8 cellular contexts compared by ENCODE assay signal in the genomic region with DNA sequence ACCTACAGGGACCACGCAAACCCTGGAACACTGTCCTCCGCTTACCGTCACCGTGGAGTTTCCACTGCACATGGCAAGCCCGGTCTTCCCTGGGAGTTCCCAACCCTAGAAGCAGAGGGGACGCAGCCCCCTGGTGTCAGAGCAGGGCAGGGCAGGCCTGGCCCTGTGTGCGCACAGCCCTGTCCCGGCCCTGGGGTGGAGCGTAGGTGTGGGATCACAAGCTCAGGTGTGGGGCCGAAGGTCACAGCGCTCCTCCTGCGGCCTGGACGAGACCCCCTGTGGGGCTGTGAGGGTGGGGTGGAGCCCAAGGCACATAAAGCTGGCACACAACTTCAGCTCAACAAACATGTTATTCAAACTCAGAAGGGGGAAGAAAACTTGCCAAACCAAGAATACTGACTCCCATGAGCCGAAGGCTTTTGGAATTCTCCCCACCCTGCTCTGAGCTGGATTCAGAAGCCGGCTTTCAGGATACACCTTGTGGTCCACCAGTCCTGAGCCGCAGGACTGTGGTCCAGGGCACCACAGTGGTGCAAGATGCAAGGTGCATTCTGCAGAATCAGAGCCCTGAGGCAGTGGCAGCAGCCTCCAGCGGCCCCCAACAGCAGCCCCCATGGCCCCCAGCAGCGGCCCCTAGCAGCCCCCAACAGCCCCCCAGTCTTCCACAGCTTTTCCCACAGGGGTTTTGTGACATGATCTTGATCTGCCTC. TPM values are rescaled to one million over a fixed set of nuclear protein-coding genes. Genes with fewer than 3 reads are reported as not detected.
DNase-seq lines count a peak whose midpoint lies in the region; ATAC-seq and TF ChIP-seq lines count a peak whose summit lies in the region.

No MANE protein-coding gene starts in this region.

- H3K4me1 ChIP-seq in BLaER1 treated with 17β-estradiol and CSF1 and Interleukin-3, amounts not matched to agents 10 nM and 100 nM = peaks cover 8 to 49% (median 29%) of the 10 kb centered on the region in 10 experiments; a peak in 18 of 20 replicates
- H3K4me1 ChIP-seq in SJCRH30 (no peaks in the 10 kb centered on the region), body of pancreas (no peaks in the 10 kb centered on the region), stomach (no peaks in the 10 kb centered on the region)

- ATAC-seq in GM18870 (IDR thresholded peaks at IDR 0.05; ENCODE audit: unreplicated experiment) (peak; percentile 56), HG03460 (IDR thresholded peaks at IDR 0.05; ENCODE audit: unreplicated experiment) (peak; percentile 75), body of pancreas (no peak)

- no peak for TF ChIP-seq EP300 in stomach (IDR thresholded peaks at IDR 0.05)

- peak; percentile 44 to 59 for DNase-seq in SJCRH30
- DNase-seq in body of pancreas = peak in 1 of 4 donors; percentile 48
- peak; percentile 78 for DNase-seq in left kidney (ENCODE audit: low read depth, low spot score)
- DNase-seq in stomach = peak; percentile 44
- DNase-seq in KG1 (lab: John Stamatoyannopoulos, UW) = no peak

- H3K36me3 ChIP-seq in BLaER1 treated with 17β-estradiol and CSF1 and Interleukin-3, amounts not matched to agents 10 nM and 100 nM = no peaks in the 10 kb centered on the region
- no peaks in the 10 kb centered on the region for H3K36me3 ChIP-seq in SJCRH30
- no peaks in the 10 kb centered on the region for H3K36me3 ChIP-seq in body of pancreas (replicated peaks in 1 of 2; ENCODE audit: insufficient read depth in 1 of 2, low read depth in 2 of 2)
- no peaks in the 10 kb centered on the region for H3K36me3 ChIP-seq in stomach

- 29 to 37% methylated on average over 5 to 18 of the region's 18 CpGs for WGBS in body of pancreas, 2 donors
- 33 to 46% (median 40%) methylated on average over 16 to 18 of the region's 18 CpGs for WGBS in stomach, 5 donors

- H4K20me1 ChIP-seq in BLaER1 treated with 17β-estradiol and CSF1 and Interleukin-3, amounts not matched to agents 10 nM and 100 nM = peaks cover 0 to 12% (median 0%) of the 10 kb centered on the region in 11 experiments; a peak in 3 of 22 replicates

- no peak overlapping the region for H3K9ac ChIP-seq in BLaER1 treated with 17β-estradiol and CSF1 and Interleukin-3, amounts not matched to agents 10 nM and 100 nM

- TF ChIP-seq CTCF in body of pancreas (IDR thresholded peaks at IDR 0.05) = peak in 4 of 7 experiments; percentile 18 to 50 (median 32)
- TF ChIP-seq CTCF in stomach (IDR thresholded peaks at IDR 0.05) = peak in 5 of 7 experiments; percentile 21 to 59 (median 47)

- no peak overlapping the region for H3K27ac ChIP-seq in BLaER1 treated with 17β-estradiol and CSF1 and Interleukin-3, amounts not matched to agents 10 nM and 100 nM
- H3K27ac ChIP-seq in SJCRH30 (no peak overlapping the region), body of pancreas (no peak overlapping the region), stomach (no peak overlapping the region)

- intact Hi-C loops in body of pancreas (cut with DNase I) (no loop called here), stomach (cut with DNase I; ENCODE audit: low total_unique reads) (no loop called here)

- peak overlapping the region; percentile 5 to 70 (median 46); a peak in 19 of 22 replicates for H3K4me2 ChIP-seq in BLaER1 treated with 17β-estradiol and CSF1 and Interleukin-3, amounts not matched to agents 10 nM and 100 nM

- peaks cover 0 to 15% (median 0%) of the 10 kb centered on the region in 11 experiments; a peak in 5 of 22 replicates for H3K27me3 ChIP-seq in BLaER1 treated with 17β-estradiol and CSF1 and Interleukin-3, amounts not matched to agents 10 nM and 100 nM
- H3K27me3 ChIP-seq in SJCRH30 (no peaks in the 10 kb centered on the region), body of pancreas (no peaks in the 10 kb centered on the region), stomach (peaks cover 0 to 39% (median 0%) of the 10 kb centered on the region in 3 donors)

- TF ChIP-seq POLR2A in body of pancreas (IDR thresholded peaks at IDR 0.05) (no peak), stomach (IDR thresholded peaks at IDR 0.05) (no peak)

- H3K4me3 ChIP-seq in BLaER1 treated with 17β-estradiol and CSF1 and Interleukin-3, amounts not matched to agents 10 nM and 100 nM = no peak overlapping the region
- H3K4me3 ChIP-seq in SJCRH30 (no peak overlapping the region), body of pancreas (no peak overlapping the region), stomach (no peak overlapping the region)

- no peaks in the 10 kb centered on the region for H3K9me3 ChIP-seq in BLaER1 treated with 17β-estradiol and CSF1 and Interleukin-3, amounts not matched to agents 10 nM and 100 nM (replicated peaks in 1 of 11)
- no peaks in the 10 kb centered on the region for H3K9me3 ChIP-seq in SJCRH30 (replicated peaks)
- H3K9me3 ChIP-seq in body of pancreas = no peaks in the 10 kb centered on the region
- no peaks in the 10 kb centered on the region for H3K9me3 ChIP-seq in stomach

RNA-seq across cellular contexts. Expression of gene EXOC3, which starts 11.8 kb away (rescaled TPM):
- total RNA-seq in SJCRH30 (2014; rRNA removed; shearing (Covaris generic)) = 10.2 and 10.4 TPM in 2 replicates
- total RNA-seq in body of pancreas (10 to 100 TPM; 32.2 to 79.1 TPM), stomach (100 to 1,000 TPM in 1 of 5 donors, 10 to 100 TPM in 4; 52.7 to 133 (median 77.7) TPM)
- polyA plus RNA-seq in stomach = 10 to 100 TPM; 29.9 to 38.8 (median 33.6) TPM
